ENCODE assay signal across 6 cellular contexts in the genomic region with DNA sequence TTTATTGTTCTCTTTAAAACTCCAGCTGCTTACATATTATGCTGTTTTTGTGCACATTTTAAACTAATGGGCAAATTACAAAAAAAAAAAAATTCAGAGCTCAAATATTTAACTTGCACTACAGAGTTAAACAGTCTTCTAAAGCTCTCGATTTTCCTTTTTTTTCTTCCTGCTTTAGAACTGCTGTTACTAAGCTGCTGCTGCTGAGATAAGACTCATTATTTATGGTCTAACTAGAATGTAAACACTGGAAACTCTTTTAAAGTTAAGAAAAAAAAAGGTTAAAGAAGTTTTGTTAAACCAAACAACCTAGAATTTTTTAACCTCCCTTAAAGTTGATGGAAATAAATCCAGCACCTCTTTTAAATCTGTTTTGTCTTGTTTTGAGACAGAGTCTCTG. TPM values are rescaled to one million over a fixed set of nuclear protein-coding genes. Genes with fewer than 3 reads are reported as not detected.
A peak's percentile ranks its signal among the peaks of the same experiment; 100 is the strongest.
DNase-seq lines count a peak whose midpoint lies in the region; ATAC-seq, FAIRE-seq and TF ChIP-seq lines count a peak whose summit lies in the region.
"Not testable (repeated sequence)": the region's sequence is repeated elsewhere in the genome, so short reads cannot be mapped to it uniquely, and the experiment has no call there.

No MANE protein-coding gene starts in this region.

- H3K27ac ChIP-seq in IMR-90 (ENCODE audit: insufficient read depth, low read length); K562 (ENCODE audit: extremely low read depth, low read depth, low read length): not testable (repeated sequence)
- peak overlapping the region; percentile 39 for H3K27ac ChIP-seq in hepatocyte

- not testable (repeated sequence) for H3K27me3 Mint-ChIP-seq in mesothelial cell of epicardium (ENCODE audit: low read depth); type B pancreatic cell

- not testable (repeated sequence) for H4K5ac ChIP-seq in IMR-90 (ENCODE audit: low read depth, low read length)

- not testable (repeated sequence) for H3K23ac ChIP-seq in IMR-90 (ENCODE audit: low read depth, low read length)

- H4K8ac ChIP-seq in IMR-90 (ENCODE audit: low read depth in 2 of 2, low read length in 2 of 2): not testable (repeated sequence)

- not testable (repeated sequence) for H2BK5ac ChIP-seq in IMR-90 (ENCODE audit: low read depth, low read length, poor library complexity, severe bottlenecking)

- H2AFZ ChIP-seq in IMR-90 (replicated peaks; ENCODE audit: low read length, poor library complexity); K562 (ENCODE audit: low read depth, low read length); hepatocyte: not testable (repeated sequence)

- H3K4me3 Mint-ChIP-seq in mesothelial cell of epicardium (peak overlapping the region; percentile 49), type B pancreatic cell (peak overlapping the region; percentile 34)

- not testable (repeated sequence) for H3K9ac ChIP-seq in IMR-90 (ENCODE audit: low read depth, low read length); K562 (ENCODE audit: insufficient read depth in 1 of 2, low read depth in 2 of 2, low read length in 2 of 2)

- dilution Hi-C loops in IMR-90 (cut with HindIII; ENCODE audit: low sequenced_read_pairs, unreplicated experiment): not testable (repeated sequence)

- WGBS in IMR-90 (ENCODE audit: extremely low coverage in 2 of 2, insufficient read length in 1 of 2), 2 experiments: no CpG with 5 or more reads among the region's 1 CpG
- WGBS in K562 (ENCODE audit: insufficient coverage, low coverage, missing lambda C conversion rate): 0% methylated on average over 1 of the region's 1 CpG
- WGBS in hepatocyte (ENCODE audit: low lambda C conversion rate, missing lambda C conversion rate): 0% methylated on average over 1 of the region's 1 CpG

- not testable (repeated sequence) for H3K4me1 ChIP-seq in IMR-90 (ENCODE audit: control insufficient read depth, insufficient read depth, low read length); K562 (replicated peaks in 1 of 2; ENCODE audit: control insufficient read depth in 2 of 2, insufficient read depth in 2 of 2, low read length in 2 of 2); hepatocyte (ENCODE audit: insufficient read depth)

- H4K20me1 ChIP-seq in IMR-90 (ENCODE audit: insufficient read depth, low read length); K562 (replicated peaks; ENCODE audit: control insufficient read depth, insufficient read depth, low read length); hepatocyte (ENCODE audit: insufficient read depth, poor library complexity, severe bottlenecking): not testable (repeated sequence)

- not testable (repeated sequence) for TF ChIP-seq RAD21 in IMR-90 (IDR thresholded peaks at IDR 0.05; ENCODE audit: low read length); K562 (CRISPR knock-in tag; conservative IDR thresholded peaks at IDR 0.05 in 1 of 2, IDR thresholded peaks at IDR 0.05 in 1 of 2)

- not testable (repeated sequence) for H3K79me2 ChIP-seq in K562 (ENCODE audit: control insufficient read depth, insufficient read depth, low read length); hepatocyte

- in situ Hi-C loops in IMR-90 (cut with MboI; ENCODE audit: low sequenced_read_pairs); K562 (cut with MboI): not testable (repeated sequence)

- DNase-seq in IMR-90 (peak; percentile 10), left kidney (ENCODE audit: low read depth, low spot score) (peak; percentile 26)
- not testable (repeated sequence) for DNase-seq in K562 (ENCODE audit: extremely low read depth in 1 of 4, low spot score in 3 of 4); hepatocyte (ENCODE audit: low spot score); mesothelial cell of epicardium (ENCODE audit: low spot score in 2 of 2, unreplicated experiment in 2 of 2); type B pancreatic cell (ENCODE audit: extremely low spot score, unreplicated experiment)

- H3K9me1 ChIP-seq in IMR-90 (ENCODE audit: insufficient read depth, low read length); K562 (ENCODE audit: control insufficient read depth, insufficient read depth, low read length): not testable (repeated sequence)

- not testable (repeated sequence) for H3K9me3 ChIP-seq in IMR-90 (ENCODE audit: control insufficient read depth, insufficient read depth, low read length); K562 (replicated peaks; ENCODE audit: control insufficient read depth, insufficient read depth, low read depth, low read length); hepatocyte (ENCODE audit: low read depth)

- intact Hi-C loops in IMR-90 (cut with micrococcal nuclease); K562 (cut with micrococcal nuclease): not testable (repeated sequence)

- peak overlapping the region; percentile 87 for H3K27ac Mint-ChIP-seq in mesothelial cell of epicardium
- H3K27ac Mint-ChIP-seq in type B pancreatic cell: not testable (repeated sequence)

- H3K4ac ChIP-seq in IMR-90 (ENCODE audit: low read depth, low read length): not testable (repeated sequence)

- H3K4me1 Mint-ChIP-seq in mesothelial cell of epicardium: peaks cover 15% of the 10 kb centered on the region
- H3K4me1 Mint-ChIP-seq in type B pancreatic cell (ENCODE audit: unreplicated experiment): not testable (repeated sequence)

- not testable (repeated sequence) for H2BK15ac ChIP-seq in IMR-90 (ENCODE audit: low read depth, low read length)

- FAIRE-seq in K562 (lab: Jason Lieb, UNC): not testable (repeated sequence)

- not testable (repeated sequence) for H3K14ac ChIP-seq in IMR-90 (replicated peaks; ENCODE audit: low read depth, low read length)

- BruUV-seq in IMR-90 (replicated peaks; lab: Mats Ljungman, UMichigan); K562 (replicated peaks; lab: Mats Ljungman, UMichigan): not testable (repeated sequence)

- H2AK5ac ChIP-seq in IMR-90 (ENCODE audit: low read depth, low read length): not testable (repeated sequence)

- ATAC-seq in IMR-90 (ENCODE audit: low read depth) (peak; percentile 91), K562 (peak; percentile 37; the same call in 1 of the 3 replicates)

- TF ChIP-seq POLR2A in IMR-90 (IDR thresholded peaks at IDR 0.05; ENCODE audit: low read depth, low read length); K562 (conservative IDR thresholded peaks at IDR 0.05): not testable (repeated sequence)

- H3K27me3 ChIP-seq in IMR-90 (ENCODE audit: control insufficient read depth, insufficient read depth, low read length); K562 (ENCODE audit: control insufficient read depth in 2 of 2, insufficient read depth in 2 of 2, low read length in 2 of 2); hepatocyte: not testable (repeated sequence)

- not testable (repeated sequence) for TF ChIP-seq EP300 in K562 (IDR thresholded peaks at IDR 0.05; ENCODE audit: low read length)

- H3K36me3 ChIP-seq in IMR-90 (ENCODE audit: control insufficient read depth, insufficient read depth, low read length); K562 (ENCODE audit: control insufficient read depth, insufficient read depth, low read length); hepatocyte (replicated peaks; ENCODE audit: insufficient read depth, low read depth): not testable (repeated sequence)

- not testable (repeated sequence) for H3K4me2 ChIP-seq in IMR-90 (ENCODE audit: low read depth, low read length); K562 (ENCODE audit: insufficient read depth, low read length)
- peak overlapping the region; percentile 58 for H3K4me2 ChIP-seq in hepatocyte

- not testable (repeated sequence) for H4K91ac ChIP-seq in IMR-90 (ENCODE audit: insufficient read depth, low read depth, low read length)

- H3K56ac ChIP-seq in IMR-90 (ENCODE audit: extremely low read depth, insufficient read depth, low read length): not testable (repeated sequence)

- CTCF ChIA-PET in IMR-90 (lab: Yijun Ruan, JAX); K562 (lab: Yijun Ruan, JAX; ENCODE audit: low intra/inter-chr PET ratio): not testable (repeated sequence)

- not testable (repeated sequence) for TF ChIP-seq CTCF in IMR-90 (conservative IDR thresholded peaks at IDR 0.05; ENCODE audit: low read depth, low read length); K562 (IDR thresholded peaks at IDR 0.05 in 2 of 3, conservative IDR thresholded peaks at IDR 0.05 in 1 of 3; ENCODE audit: insufficient read depth in 2 of 3, low read depth in 1 of 3, low read length in 3 of 3); hepatocyte (IDR thresholded peaks at IDR 0.05; ENCODE audit: poor library complexity); mesothelial cell of epicardium (IDR thresholded peaks at IDR 0.05; ENCODE audit: unreplicated experiment); type B pancreatic cell (conservative IDR thresholded peaks at IDR 0.05)

- POLR2A ChIA-PET in IMR-90 (lab: Charles Lee; ENCODE audit: unreplicated experiment); K562 (lab: Yijun Ruan, JAX): not testable (repeated sequence)

- H3K9me3 Mint-ChIP-seq in mesothelial cell of epicardium, type B pancreatic cell: not testable (repeated sequence)

- not testable (repeated sequence) for H2AK9ac ChIP-seq in IMR-90 (replicated peaks; ENCODE audit: low read depth, low read length, poor library complexity)

- not testable (repeated sequence) for H3K4me3 ChIP-seq in IMR-90 (ENCODE audit: insufficient read depth, low read depth, low read length); K562; hepatocyte

- not testable (repeated sequence) for H3K79me1 ChIP-seq in IMR-90 (ENCODE audit: low read depth in 1 of 2, low read length in 2 of 2)

- not testable (repeated sequence) for H3K9me2 ChIP-seq in hepatocyte (replicated peaks; ENCODE audit: insufficient read depth)

- H3K36me3 Mint-ChIP-seq in mesothelial cell of epicardium, type B pancreatic cell: not testable (repeated sequence)

- not testable (repeated sequence) for H2BK20ac ChIP-seq in IMR-90 (ENCODE audit: low read depth, low read length)

- not testable (repeated sequence) for H2BK120ac ChIP-seq in IMR-90 (ENCODE audit: low read depth, low read length)

- not testable (repeated sequence) for H3K18ac ChIP-seq in IMR-90 (ENCODE audit: low read depth, low read length)

RNA-seq across cellular contexts. Expression of gene SIMC1, which starts 20.4 kb away (rescaled TPM):
- total RNA-seq in IMR-90 (2012; rRNA removed): 6.9 and 8.2 TPM in 2 replicates
- polyA plus RNA-seq in IMR-90 (2012; rRNA removed): 11.7 and 13.4 TPM in 2 replicates
- 6.1 and 6.7 TPM in 2 replicates for polyA plus RNA-seq in IMR-90 (2012; cell fraction: cytosol; rRNA removed)
- 7.9 and 15.3 TPM in 2 replicates for polyA plus RNA-seq in IMR-90 (2012; cell fraction: nucleus; rRNA removed; ENCODE audit: low replicate concordance)
- 45.4 and 75.5 TPM in 2 replicates for total RNA-seq in K562 (2011; cell fraction: chromatin; rRNA removed; ENCODE audit: low replicate concordance)
- total RNA-seq in K562 (2011; cell fraction: nucleolus; rRNA removed): 20.5 and 28.2 TPM in 2 replicates
- 29.3 and 39.0 TPM in 2 replicates for total RNA-seq in K562 (2011; cell fraction: nucleoplasm; rRNA removed)
- total RNA-seq in K562 (2014; rRNA removed): 13.9 and 18.6 TPM in 2 replicates
- total RNA-seq in K562 (2014; rRNA removed; fragmentation: Illumina TruSeq; extraction: Trizol): 19.7 and 20.2 TPM in 2 replicates
- total RNA-seq in K562 (2015; rRNA removed; fragmentation: Illumina TruSeq; extraction: Trizol): 22.1 and 23.4 TPM in 2 replicates
- total RNA-seq in K562 (2021): 25.4 and 29.8 TPM in 2 replicates
- polyA plus RNA-seq in K562 (2011; rRNA removed): 10.8 and 17.6 TPM in 2 replicates
- polyA plus RNA-seq in K562 (2011; cell fraction: cytosol; rRNA removed): 14.2 and 16.1 TPM in 2 replicates
- 23.9 and 25.8 TPM in 2 replicates for polyA plus RNA-seq in K562 (2011; cell fraction: nucleus; rRNA removed)
- 20.9 and 21.0 TPM in 2 replicates for polyA plus RNA-seq in K562 (2012)
- 28.7 and 36.3 TPM in 2 replicates for polyA plus RNA-seq in K562 (2014; fragmentation: Illumina TruSeq; extraction: Trizol)
- 1 to 10 TPM; 7.2 to 8.1 TPM for polyA plus RNA-seq in K562 (2014; fragmentation: Nextera tagmentation; extraction: Ambion mirVana)
- 12.2 and 14.7 TPM in 2 replicates for polyA plus RNA-seq in K562 (2014; rRNA removed)
- 28.0 and 41.4 TPM in 2 replicates for polyA minus RNA-seq in K562 (2011; rRNA and poly(A)+ RNA removed)
- polyA minus RNA-seq in K562 (2011; cell fraction: cytosol; rRNA and poly(A)+ RNA removed): 17.2 and 20.8 TPM in 2 replicates
- 16.8 and 32.4 TPM in 2 replicates for polyA minus RNA-seq in K562 (2011; cell fraction: nucleus; rRNA and poly(A)+ RNA removed)
- 27.0 and 34.7 TPM in 2 replicates for total RNA-seq in hepatocyte
- 37.6 and 44.2 TPM in 2 replicates for polyA plus RNA-seq in hepatocyte
- 39.8 to 43.4 TPM (median 43.0 TPM) in 3 replicates for total RNA-seq in mesothelial cell of epicardium
- total RNA-seq in type B pancreatic cell (ENCODE audit: low replicate concordance): 15.2 and 34.0 TPM in 2 replicates
